In the genomic region with DNA sequence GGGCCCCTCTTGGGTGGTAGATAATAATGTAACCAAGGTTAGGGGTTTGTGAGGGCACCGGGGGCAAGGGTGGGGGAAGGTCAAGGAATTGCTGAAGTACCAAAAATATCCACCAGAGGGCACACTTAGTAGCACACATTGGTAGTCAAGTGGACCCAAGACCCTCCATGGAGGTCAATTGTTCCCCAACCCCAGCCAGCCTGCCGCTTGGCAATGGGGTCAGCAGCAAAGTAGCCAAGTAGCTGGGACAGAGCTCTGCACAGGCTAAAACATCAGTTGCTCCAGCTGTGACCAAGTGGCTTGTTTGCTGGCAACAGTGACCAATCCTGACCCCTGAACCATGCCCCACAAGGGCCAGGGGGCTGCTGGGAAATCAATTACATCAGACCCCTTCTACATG, we compare ENCODE assay signal across 8 cellular contexts.
DNase-seq lines count a peak whose midpoint lies in the region; ATAC-seq and TF ChIP-seq lines count a peak whose summit lies in the region.

No MANE protein-coding gene starts in this region.

- no peak overlapping the region for H3K27ac Mint-ChIP-seq in activated CD4-positive, alpha-beta memory T cell treated with anti-CD3 and anti-CD28 coated beads, Interleukin-2, amount 10 ng/mL, durations not matched to agents 7 days and 5 days
- H3K27ac Mint-ChIP-seq in naive thymus-derived CD8-positive, alpha-beta T cell = no peak overlapping the region

- no peak overlapping the region for H3K4me3 ChIP-seq in epithelial cell of esophagus (ENCODE audit: low read length)

- peak in 5 of 6 experiments; percentile 11 to 71 (median 18) for DNase-seq in stimulated activated naive CD4-positive, alpha-beta T cell (lab: John Stamatoyannopoulos, UW)
- DNase-seq in stimulated activated naive CD4-positive, alpha-beta T cell treated with Interleukin-2 at 50 U/mL for 16 hours (lab: John Stamatoyannopoulos, UW) = no peak
- peak; percentile 20 for DNase-seq in LoVo (ENCODE audit: low spot score)
- DNase-seq in activated CD4-positive, alpha-beta memory T cell treated with anti-CD3 and anti-CD28 coated beads, Interleukin-2, amount 10 ng/mL, durations not matched to agents 7 days and 5 days = peak; percentile 37
- DNase-seq in epithelial cell of esophagus (ENCODE audit: low read depth) = peak; percentile 32
- peak in 8 of 10 donors; percentile 20 to 72 (median 49) for DNase-seq in naive thymus-derived CD8-positive, alpha-beta T cell

- H3K36me3 Mint-ChIP-seq in activated CD4-positive, alpha-beta memory T cell treated with anti-CD3 and anti-CD28 coated beads, Interleukin-2, amount 10 ng/mL, durations not matched to agents 7 days and 5 days (ENCODE audit: low read depth) = no peaks in the 10 kb centered on the region
- peaks cover 0 to 11% (median 2%) of the 10 kb centered on the region in 3 donors for H3K36me3 Mint-ChIP-seq in naive thymus-derived CD8-positive, alpha-beta T cell

- no peaks in the 10 kb centered on the region for H3K27me3 Mint-ChIP-seq in activated CD4-positive, alpha-beta memory T cell treated with anti-CD3 and anti-CD28 coated beads, Interleukin-2, amount 10 ng/mL, durations not matched to agents 7 days and 5 days
- no peaks in the 10 kb centered on the region for H3K27me3 Mint-ChIP-seq in naive thymus-derived CD8-positive, alpha-beta T cell

- no peak overlapping the region for H3K4me3 Mint-ChIP-seq in activated CD4-positive, alpha-beta memory T cell treated with anti-CD3 and anti-CD28 coated beads, Interleukin-2, amount 10 ng/mL, durations not matched to agents 7 days and 5 days
- H3K4me3 Mint-ChIP-seq in naive thymus-derived CD8-positive, alpha-beta T cell = no peak overlapping the region

- no peaks in the 10 kb centered on the region for H3K4me1 Mint-ChIP-seq in activated CD4-positive, alpha-beta memory T cell treated with anti-CD3 and anti-CD28 coated beads, Interleukin-2, amount 10 ng/mL, durations not matched to agents 7 days and 5 days
- peaks cover 0 to 2% (median under 1%) of the 10 kb centered on the region in 4 donors for H3K4me1 Mint-ChIP-seq in naive thymus-derived CD8-positive, alpha-beta T cell

- no peaks in the 10 kb centered on the region for H3K9me3 Mint-ChIP-seq in activated CD4-positive, alpha-beta memory T cell treated with anti-CD3 and anti-CD28 coated beads, Interleukin-2, amount 10 ng/mL, durations not matched to agents 7 days and 5 days
- no peaks in the 10 kb centered on the region for H3K9me3 Mint-ChIP-seq in naive thymus-derived CD8-positive, alpha-beta T cell

- POLR2A ChIA-PET in activated CD4-positive, alpha-beta memory T cell treated with anti-CD3 and anti-CD28 coated beads, Interleukin-2, amount 10 ng/mL, durations not matched to agents 7 days and 5 days (lab: Charles Lee) = interaction anchor here (0.9 kb wide), 1 partner anchor 170 kb away, joined by 3 read pairs; no protein-coding TSS in a partner anchor
- POLR2A ChIA-PET in naive thymus-derived CD8-positive, alpha-beta T cell (lab: Charles Lee) = no interaction called here

- CTCF ChIA-PET in activated CD4-positive, alpha-beta memory T cell treated with anti-CD3 and anti-CD28 coated beads, Interleukin-2, amount 10 ng/mL, durations not matched to agents 7 days and 5 days (lab: Charles Lee) = interaction anchor here (0.6 to 3.2 kb wide), 4 partner anchors 13 to 1311 kb away, joined by 4 to 21 read pairs (median 10); no protein-coding TSS in a partner anchor

- ATAC-seq in naive thymus-derived CD8-positive, alpha-beta T cell = peak in 1 of 2 donors; percentile 68
- ATAC-seq in esophagus mucosa (no peak), HG03378 (IDR thresholded peaks at IDR 0.05; ENCODE audit: unreplicated experiment) (no peak)

- peak; percentile 73 for TF ChIP-seq CTCF in epithelial cell of esophagus (IDR thresholded peaks at IDR 0.05; ENCODE audit: insufficient read depth, low read depth, low read length, missing control alignments)
